Comparison of ENCODE assay signal across 9 cellular contexts in the genomic region with DNA sequence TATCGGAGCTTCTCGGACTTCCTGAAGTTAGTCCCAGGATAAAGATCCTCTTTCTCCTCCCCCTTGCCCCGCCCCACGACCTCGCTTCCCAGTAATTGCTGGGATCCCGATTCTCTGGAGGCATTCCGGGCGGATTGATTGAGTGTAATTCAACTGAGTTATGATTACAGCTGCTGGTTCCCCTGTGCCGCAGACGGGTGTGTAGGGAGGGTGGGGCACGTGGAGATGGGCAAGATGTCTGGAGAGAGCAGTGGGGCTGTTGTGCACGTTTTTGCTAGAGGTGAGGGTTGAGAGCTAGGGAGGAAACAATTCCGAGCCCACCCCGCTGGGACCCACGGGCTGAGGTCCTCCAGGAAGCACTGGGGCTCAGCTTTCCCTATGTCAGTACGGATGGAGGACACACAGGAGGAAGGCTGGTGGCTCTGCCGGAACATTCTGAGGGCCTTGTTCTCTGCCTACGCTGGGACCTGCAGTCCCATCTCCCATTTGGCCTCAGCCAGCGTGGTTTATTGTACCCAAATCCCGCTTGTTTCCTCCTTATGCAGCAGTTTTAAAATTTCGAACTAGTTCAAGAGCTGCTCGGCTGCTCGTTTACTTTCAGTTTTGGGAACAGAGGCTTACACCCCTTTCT. TPM values are rescaled to one million over a fixed set of nuclear protein-coding genes. Genes with fewer than 3 reads are reported as not detected.
DNase-seq lines count a peak whose midpoint lies in the region; ATAC-seq and TF ChIP-seq lines count a peak whose summit lies in the region.
"Had no signal": no experiment of that assay in that cellular context is flagged by ENCODE, and none has a peak within 500 bp of the region (broad histone marks: within the 10 kb centered on the region; RNA-seq: fewer than 3 reads in every experiment).

No MANE protein-coding gene starts in this region.

- ATAC-seq in thoracic aorta (ENCODE audit: insufficient number of reproducible peaks, low FRiP score, low read depth) (no peak), HG03139 (IDR thresholded peaks at IDR 0.05; ENCODE audit: unreplicated experiment) (no peak)

- peaks cover 25 to 59% of the 10 kb centered on the region in 2 donors for H3K4me1 ChIP-seq in thoracic aorta (ENCODE audit: control insufficient read depth in 1 of 2, low read depth in 2 of 2)

- H3K36me3 ChIP-seq in thoracic aorta: no peaks in the 10 kb centered on the region

- no peak for TF ChIP-seq CTCF in thoracic aorta (IDR thresholded peaks at IDR 0.05)

- H3K27me3 ChIP-seq in thoracic aorta (replicated peaks; ENCODE audit: insufficient read depth): peaks cover 27% of the 10 kb centered on the region

- H3K4me3 ChIP-seq in thoracic aorta: peak overlapping the region; percentile 79

- no peak overlapping the region for H3K27ac ChIP-seq in thoracic aorta

- no peaks in the 10 kb centered on the region for H3K9me3 ChIP-seq in thoracic aorta

- DNase-seq in activated CD4-positive, alpha-beta T cell treated with anti-CD3 and anti-CD28 coated beads for 48 hours: peak; percentile 34
- no peak for DNase-seq in activated CD4-positive, alpha-beta T cell treated with anti-CD3 and anti-CD28 coated beads, Interleukin-2, amount 50 U/mL, for 1 hour
- DNase-seq in activated T-cell treated with anti-CD3 and anti-CD28 coated beads, Interleukin-2, amount 50 U/mL, for 48 hours: peak; percentile 35 to 36
- DNase-seq in left kidney (ENCODE audit: low read depth, low spot score) (peak; percentile 38), thoracic aorta (ENCODE audit: low spot score) (no peak), posterior vena cava (ENCODE audit: low spot score) (no peak)
- DNase-seq in stimulated activated CD4-positive, alpha-beta T cell treated with anti-CD3 and anti-CD28 coated beads, Interleukin-15, amount 100 ng/mL, for 24 hours: no peak
- DNase-seq: islet precursor cell had no signal

- intact Hi-C loops in posterior vena cava (cut with DNase I): no loop called here

RNA-seq across cellular contexts. Expression of a gene that starts 2.4 kb away (rescaled TPM):
- not detected for total RNA-seq in thoracic aorta
- under 1 TPM; 0.24 to 0.93 TPM for total RNA-seq in posterior vena cava

Comparison
In these comparisons a context has a peak if more than half of its experiments do, and no peak if none do; other contexts are left out.
1. DNase-seq: peak in activated CD4-positive, alpha-beta T cell treated with anti-CD3 and anti-CD28 coated beads for 48 hours (single experiment), activated T-cell treated with anti-CD3 and anti-CD28 coated beads, Interleukin-2, amount 50 U/mL, for 48 hours (2 of 2) and left kidney (single experiment); none in activated CD4-positive, alpha-beta T cell treated with anti-CD3 and anti-CD28 coated beads, Interleukin-2, amount 50 U/mL, for 1 hour (single experiment), thoracic aorta (single experiment), stimulated activated CD4-positive, alpha-beta T cell treated with anti-CD3 and anti-CD28 coated beads, Interleukin-15, amount 100 ng/mL, for 24 hours (single experiment) and posterior vena cava (single experiment).